In genomic region chr9:137071282-137071681, GRCh38 we compare ENCODE assay signal across 9 cellular contexts. TPM values are rescaled to one million over a fixed set of nuclear protein-coding genes. Genes with fewer than 3 reads are reported as not detected.
A peak's percentile ranks its signal among the peaks of the same experiment; 100 is the strongest.
DNase-seq lines count a peak whose midpoint lies in the region; ATAC-seq and TF ChIP-seq lines count a peak whose summit lies in the region.
"Had no signal": no experiment of that assay in that cellular context is flagged by ENCODE, and none has a peak within 500 bp of the region (broad histone marks: within the 10 kb centered on the region; RNA-seq: fewer than 3 reads in every experiment).

No MANE protein-coding gene starts in this region.

- no peaks in the 10 kb centered on the region for H3K27me3 ChIP-seq in DND-41 (ENCODE audit: insufficient read depth, low read length, poor library complexity)
- H3K27me3 ChIP-seq in NT2/D1 (ENCODE audit: insufficient read depth, insufficient read length), result peaks cover 15% of the 10 kb centered on the region
- H3K27me3 ChIP-seq in duodenal mucosa (ENCODE audit: control insufficient read depth in 1 of 2, insufficient read depth in 2 of 2, low read length in 2 of 2), result no peaks in the 10 kb centered on the region
- no peaks in the 10 kb centered on the region for H3K27me3 ChIP-seq in osteoblast (ENCODE audit: insufficient read depth, low read length)

- peaks cover 4% of the 10 kb centered on the region; the same call in 1 of the 2 replicates for H3K36me3 ChIP-seq in DND-41 (ENCODE audit: insufficient read depth, low read length)
- peaks cover 4% of the 10 kb centered on the region for H3K36me3 ChIP-seq in NT2/D1 (ENCODE audit: insufficient read depth, insufficient read length, low read length)
- H3K36me3 ChIP-seq in duodenal mucosa (ENCODE audit: control insufficient read depth in 1 of 2, insufficient read depth in 2 of 2, low read length in 2 of 2), result no peaks in the 10 kb centered on the region
- H3K36me3 ChIP-seq in osteoblast (ENCODE audit: insufficient read depth, low read length), result no peaks in the 10 kb centered on the region
- H3K36me3 ChIP-seq: esophagus muscularis mucosa had no signal

- TF ChIP-seq CTCF in DND-41 (IDR thresholded peaks at IDR 0.05; ENCODE audit: borderline replicate concordance, extremely low read depth, low read length, poor library complexity, severe bottlenecking), result no peak
- no peak for TF ChIP-seq CTCF in osteoblast (IDR thresholded peaks at IDR 0.05; ENCODE audit: extremely low read depth, low read depth, low read length)
- TF ChIP-seq CTCF in GM13976 (IDR thresholded peaks at IDR 0.05; ENCODE audit: borderline replicate concordance, control extremely low read depth, extremely low read depth, insufficient read depth, missing control alignments), result no peak

- in situ Hi-C loops in GM13976 (cut with MboI; ENCODE audit: low sequenced_read_pairs, unreplicated experiment), result no loop called here

- DNase-seq in DND-41 (no peak), NT2/D1 (ENCODE audit: low read depth, low spot score) (no peak), osteoblast (ENCODE audit: insufficient read length, low spot score, missing footprints) (peak; percentile 58), DMS53 (lab: John Stamatoyannopoulos, UW) (no peak), GDM1 (lab: John Stamatoyannopoulos, UW) (no peak), GM13976 (ENCODE audit: low spot score) (no peak)

- H4K20me1 ChIP-seq in DND-41 (ENCODE audit: insufficient read depth, low read length) (peaks cover 26% of the 10 kb centered on the region), osteoblast (ENCODE audit: insufficient read depth, low read length) (peaks cover 6% of the 10 kb centered on the region)

- ATAC-seq in DND-41 (ENCODE audit: insufficient read depth, low read depth), result no peak
- no peak for ATAC-seq in GM19351 (IDR thresholded peaks at IDR 0.05; ENCODE audit: unreplicated experiment)

- H3K4me3 ChIP-seq in DND-41 (ENCODE audit: low read depth in 1 of 2, low read length in 2 of 2) (peak overlapping the region; percentile 9 to 76; a peak in 3 of 4 replicates), NT2/D1 (ENCODE audit: insufficient read length, low read depth) (peak overlapping the region; percentile 16), duodenal mucosa (ENCODE audit: low read depth in 1 of 2, low read length in 2 of 2) (peak overlapping the region; percentile 50 to 62), osteoblast (ENCODE audit: insufficient read depth, low read length) (peak overlapping the region; percentile 71)

- H3K9ac ChIP-seq in DND-41 (ENCODE audit: low read depth, low read length), result peak overlapping the region; percentile 60
- peak overlapping the region; percentile 78 for H3K9ac ChIP-seq in NT2/D1 (ENCODE audit: insufficient read length, low read depth)
- peak overlapping the region; percentile 49 to 54 for H3K9ac ChIP-seq in duodenal mucosa (ENCODE audit: low read depth in 1 of 2, low read length in 2 of 2)

- H3K4me1 ChIP-seq in DND-41 (ENCODE audit: insufficient read depth, low read length) (peaks cover 37% of the 10 kb centered on the region), NT2/D1 (ENCODE audit: insufficient read depth, insufficient read length) (peaks cover 30% of the 10 kb centered on the region), duodenal mucosa (ENCODE audit: control insufficient read depth in 1 of 2, insufficient read depth in 2 of 2, low read length in 2 of 2) (peaks cover 33 to 48% of the 10 kb centered on the region in 2 donors), osteoblast (ENCODE audit: insufficient read depth, low read length) (peaks cover 5% of the 10 kb centered on the region)

- peaks cover 16% of the 10 kb centered on the region for H3K79me2 ChIP-seq in DND-41 (ENCODE audit: insufficient read depth, low read length)
- no peaks in the 10 kb centered on the region for H3K79me2 ChIP-seq in osteoblast (ENCODE audit: insufficient read depth, low read length)

- peak overlapping the region; percentile 32 for H3K27ac ChIP-seq in DND-41 (ENCODE audit: low read length)
- H3K27ac ChIP-seq in duodenal mucosa (ENCODE audit: low read depth, low read length), result no peak overlapping the region
- H3K27ac ChIP-seq in osteoblast (ENCODE audit: low read depth, low read length), result no peak overlapping the region

- H3K9me3 ChIP-seq in DND-41 (ENCODE audit: insufficient read depth, low read length, severe bottlenecking), result no peaks in the 10 kb centered on the region
- H3K9me3 ChIP-seq in NT2/D1 (ENCODE audit: insufficient read depth, low read length), result no peaks in the 10 kb centered on the region
- no peaks in the 10 kb centered on the region for H3K9me3 ChIP-seq in duodenal mucosa (ENCODE audit: control insufficient read depth in 1 of 2, low read length in 2 of 2)
- no peaks in the 10 kb centered on the region for H3K9me3 ChIP-seq in osteoblast (ENCODE audit: low read depth, low read length)
- H3K9me3 ChIP-seq: esophagus muscularis mucosa had no signal

- H2AFZ ChIP-seq in DND-41 (ENCODE audit: low read depth, low read length) (peak overlapping the region; percentile 62; the same call in 1 of the 2 replicates), osteoblast (ENCODE audit: low read length) (peak overlapping the region; percentile 62)

- H3K4me2 ChIP-seq in DND-41 (ENCODE audit: insufficient read depth, low read length), result peak overlapping the region; percentile 97
- H3K4me2 ChIP-seq in osteoblast (ENCODE audit: insufficient read depth, low read length), result peak overlapping the region; percentile 82

RNA-seq across cellular contexts. Expression of gene SAPCD2, which starts 0.9 kb away (rescaled TPM):
- 0.88 and 1.1 TPM in 2 replicates for total RNA-seq in osteoblast

RNA-seq across cellular contexts. Expression of gene UAP1L1, which starts 6.0 kb away (rescaled TPM):
- 35.9 and 36.9 TPM in 2 replicates for total RNA-seq in osteoblast

RNA-seq across cellular contexts. Expression of gene MAN1B1, which starts 15.5 kb away (rescaled TPM):
- 94.1 and 103 TPM in 2 replicates for total RNA-seq in osteoblast

RNA-seq across cellular contexts. Expression of gene ENTPD2, which starts 17.4 kb away (rescaled TPM):
- not detected in 2 replicates for total RNA-seq in osteoblast

RNA-seq across cellular contexts. Expression of gene NPDC1, which starts 25.3 kb away (rescaled TPM):
- 10.0 and 10.1 TPM in 2 replicates for total RNA-seq in osteoblast

Comparison
In these comparisons a context has a peak if more than half of its experiments do, and no peak if none do; other contexts are left out.
1. H3K4me3 ChIP-seq: peak in every context shown above with its lines; median percentile 71 in osteoblast; 56 in duodenal mucosa; 42 in DND-41; 16 in NT2/D1.